Comparison of ENCODE assay signal across 11 cellular contexts in the genomic region with DNA sequence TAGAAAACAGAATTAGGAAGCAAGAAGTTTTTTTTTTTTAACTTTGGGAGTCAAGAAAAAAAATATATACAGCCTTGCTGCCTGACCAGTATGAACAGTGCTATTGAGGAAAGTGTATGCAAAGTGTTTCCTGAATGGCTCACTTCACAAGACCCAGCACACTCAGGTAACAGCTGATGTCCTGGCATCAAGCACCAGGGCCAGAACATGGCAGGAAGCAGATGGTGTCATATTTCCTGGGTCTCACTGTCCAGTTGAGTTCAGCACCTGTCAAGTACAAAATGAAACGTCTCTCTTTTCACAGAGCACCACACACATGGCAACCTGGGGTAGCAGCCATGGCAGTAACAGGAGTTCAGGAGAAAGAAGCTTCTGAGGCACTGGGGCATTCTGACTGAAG.
A peak's percentile ranks its signal among the peaks of the same experiment; 100 is the strongest.
DNase-seq lines count a peak whose midpoint lies in the region; ATAC-seq and TF ChIP-seq lines count a peak whose summit lies in the region.
"Had no signal": no experiment of that assay in that cellular context is flagged by ENCODE, and none has a peak within 500 bp of the region (broad histone marks: within the 10 kb centered on the region; RNA-seq: fewer than 3 reads in every experiment).

No MANE protein-coding gene starts in this region.

- H3K79me2 ChIP-seq in MM.1S (ENCODE audit: low read length): no peaks in the 10 kb centered on the region

- ATAC-seq in GM18909 (IDR thresholded peaks at IDR 0.05; ENCODE audit: poor library complexity, unreplicated experiment) (peak; percentile 83), HG02870 (IDR thresholded peaks at IDR 0.05; ENCODE audit: unreplicated experiment) (no peak)
- ATAC-seq: gastroesophageal sphincter had no signal

- no peak overlapping the region for H3K9ac ChIP-seq in MM.1S (ENCODE audit: low read length)

- H3K27me3 ChIP-seq in MM.1S (replicated peaks; ENCODE audit: insufficient read depth, low read length): no peaks in the 10 kb centered on the region
- H3K27me3 ChIP-seq in H7 (ENCODE audit: control insufficient read depth, insufficient read depth, low read length): no peaks in the 10 kb centered on the region
- H3K27me3 ChIP-seq: gastroesophageal sphincter had no signal

- H3K9me2 ChIP-seq in MM.1S (replicated peaks; ENCODE audit: insufficient read depth, low read length): no peaks in the 10 kb centered on the region

- TF ChIP-seq CTCF in MM.1S (IDR thresholded peaks at IDR 0.05; ENCODE audit: low read length): no peak

- H3K4me3 ChIP-seq in MM.1S (ENCODE audit: low read length) (no peak overlapping the region), H7 (ENCODE audit: insufficient read depth, low read depth, low read length) (no peak overlapping the region)
- H3K4me3 ChIP-seq: gastroesophageal sphincter had no signal

- no peaks in the 10 kb centered on the region for H3F3A ChIP-seq in MM.1S (ENCODE audit: insufficient read depth, low read length)

- no peaks in the 10 kb centered on the region for H3K9me3 ChIP-seq in MM.1S (replicated peaks; ENCODE audit: insufficient read depth, low read length)
- H3K9me3 ChIP-seq: gastroesophageal sphincter had no signal

- no peak overlapping the region for H2AFZ ChIP-seq in MM.1S (ENCODE audit: low read length)

- H3K36me3 ChIP-seq in MM.1S (replicated peaks; ENCODE audit: insufficient read depth, low read length) (no peaks in the 10 kb centered on the region), H7 (replicated peaks; ENCODE audit: control insufficient read depth, insufficient read depth, low read length) (no peaks in the 10 kb centered on the region)
- H3K36me3 ChIP-seq: gastroesophageal sphincter had no signal

- DNase-seq in DMS53 treated with DMSO at 0.1 percent for 48 hours (lab: John Stamatoyannopoulos, UW; ENCODE audit: unreplicated experiment) (peak; percentile 95), MM.1S (peak; percentile 54), SHP77 treated with DMSO at 0.1 percent for 48 hours (lab: John Stamatoyannopoulos, UW) (peak; percentile 78), HuH-7.5 (ENCODE audit: low spot score) (no peak), H7 (no peak), COLO829 (ENCODE audit: low spot score) (no peak)
- DNase-seq: activated T-cell treated with anti-CD3 and anti-CD28 coated beads, Interleukin-2, amount 50 U/mL, for 1 hour; amniotic stem cell had no signal

- peaks cover 7% of the 10 kb centered on the region; the same call in 1 of the 2 replicates for H3K4me1 ChIP-seq in MM.1S (ENCODE audit: low read length)
- H3K4me1 ChIP-seq: gastroesophageal sphincter had no signal

- H3K27ac ChIP-seq in MM.1S (ENCODE audit: low read length): peak overlapping the region; percentile 35; the same call in 1 of the 2 replicates
- H3K27ac ChIP-seq: gastroesophageal sphincter had no signal

- H4K20me1 ChIP-seq in MM.1S (ENCODE audit: insufficient read depth, low read length): no peaks in the 10 kb centered on the region

- no peak overlapping the region for H3K4me2 ChIP-seq in MM.1S (ENCODE audit: low read depth, low read length)

Comparison
In these comparisons a context has a peak if more than half of its experiments do, and no peak if none do; other contexts are left out.
1. DNase-seq: peak in DMS53 treated with DMSO at 0.1 percent for 48 hours (single experiment), MM.1S (single experiment) and SHP77 treated with DMSO at 0.1 percent for 48 hours (single experiment); none in HuH-7.5 (single experiment), H7 (single experiment) and COLO829 (single experiment).